Comparison of ENCODE assay signal across 31 cellular contexts in genomic region chr5:115431116-115431515, GRCh38.
DNase-seq lines count a peak whose midpoint lies in the region; ATAC-seq, FAIRE-seq and TF ChIP-seq lines count a peak whose summit lies in the region.
"Had no signal": no experiment of that assay in that cellular context is flagged by ENCODE, and none has a peak within 500 bp of the region (broad histone marks: within the 10 kb centered on the region; RNA-seq: fewer than 3 reads in every experiment).

No MANE protein-coding gene starts in this region.

- dilution Hi-C loops in keratinocyte (cut with MboI; ENCODE audit: extremely low pct_ligation_motif_present, low sequenced_read_pairs) = no loop called here

- H3K27ac ChIP-seq in PC-3 (ENCODE audit: low read length) (peak overlapping the region; percentile 96), keratinocyte (ENCODE audit: control insufficient read depth, insufficient read depth, low read length) (no peak overlapping the region)
- H3K27ac ChIP-seq: BLaER1 treated with 17β-estradiol and CSF1 and Interleukin-3, amounts not matched to agents 10 nM and 100 nM; colonic mucosa; esophagus muscularis mucosa; SK-N-MC; upper lobe of left lung had no signal

- no peaks in the 10 kb centered on the region for H3K4me1 Mint-ChIP-seq in T-cell
- H3K4me1 Mint-ChIP-seq: neural crest cell, T-helper 17 cell had no signal

- ATAC-seq in PC-3 = no peak
- no peak for ATAC-seq in T-cell (replicated peaks in 1 of 4)
- no peak for ATAC-seq in GM21576 (IDR thresholded peaks at IDR 0.05; ENCODE audit: unreplicated experiment)
- ATAC-seq: activated CD8-positive, alpha-beta T cell treated with anti-CD3 and anti-CD28 coated beads for 36 hours; effector memory CD8-positive, alpha-beta T cell; sciatic nerve; stimulated activated memory B cell treated with anti-CD40 and anti-IgM and Interleukin-4, amounts not matched to agents 10 μg/mL and 1 μg/mL and 100 μg/mL, for 72 hours; T-helper 17 cell had no signal

- peak overlapping the region; percentile 78 for H3K4me2 ChIP-seq in PC-3 (ENCODE audit: low read length)
- H3K4me2 ChIP-seq in keratinocyte (ENCODE audit: control insufficient read depth, extremely low read depth, insufficient read depth, low read depth, low read length) = no peak overlapping the region

- H2AFZ ChIP-seq in PC-3 (ENCODE audit: low read length) (no peak overlapping the region), keratinocyte (ENCODE audit: control insufficient read depth, low read length) (no peak overlapping the region)

- no peaks in the 10 kb centered on the region for H4K20me1 ChIP-seq in PC-3 (ENCODE audit: low read length)
- H4K20me1 ChIP-seq in keratinocyte (ENCODE audit: control insufficient read depth, extremely low read depth, insufficient read depth, low read length) = no peaks in the 10 kb centered on the region
- H4K20me1 ChIP-seq: BLaER1 treated with 17β-estradiol and CSF1 and Interleukin-3, amounts not matched to agents 10 nM and 100 nM had no signal

- H3K4me1 ChIP-seq in PC-3 (ENCODE audit: insufficient read depth, low read length) (peaks cover 79% of the 10 kb centered on the region), keratinocyte (ENCODE audit: control insufficient read depth, extremely low read depth, insufficient read depth, low read length) (peaks cover 20% of the 10 kb centered on the region)
- H3K4me1 ChIP-seq: Caco-2, colonic mucosa had no signal

- CTCF ChIA-PET in PC-3 (lab: Charles Lee) (no interaction called here), T-cell (lab: Charles Lee) (no interaction called here)

- no peaks in the 10 kb centered on the region for H3K36me3 ChIP-seq in PC-3 (ENCODE audit: low read depth, low read length)
- H3K36me3 ChIP-seq in keratinocyte (ENCODE audit: control insufficient read depth in 2 of 2, extremely low read depth in 1 of 2, insufficient read depth in 2 of 2, low read length in 2 of 2) = no peaks in the 10 kb centered on the region
- H3K36me3 ChIP-seq: BLaER1 treated with 17β-estradiol and CSF1 and Interleukin-3, amounts not matched to agents 10 nM and 100 nM; colonic mucosa; esophagus muscularis mucosa; upper lobe of left lung had no signal

- H3K36me3 Mint-ChIP-seq in T-cell = no peaks in the 10 kb centered on the region
- H3K36me3 Mint-ChIP-seq: activated naive CD8-positive, alpha-beta T cell; stimulated activated memory B cell treated with anti-CD40 and anti-IgM and Interleukin-4, amounts not matched to agents 10 μg/mL and 1 μg/mL and 100 μg/mL, for 72 hours had no signal

- H3K27me3 ChIP-seq in PC-3 (ENCODE audit: low read length) (no peaks in the 10 kb centered on the region), keratinocyte (ENCODE audit: control insufficient read depth, extremely low read depth, insufficient read depth, low read length) (no peaks in the 10 kb centered on the region)
- H3K27me3 ChIP-seq: BLaER1 treated with 17β-estradiol and CSF1 and Interleukin-3, amounts not matched to agents 10 nM and 100 nM; colonic mucosa; esophagus muscularis mucosa; upper lobe of left lung had no signal

- intact Hi-C loops in PC-3 (cut with micrococcal nuclease) = no loop called here

- no peaks in the 10 kb centered on the region for H3K9me3 ChIP-seq in PC-3 (ENCODE audit: low read length)
- no peaks in the 10 kb centered on the region for H3K9me3 ChIP-seq in keratinocyte (ENCODE audit: control insufficient read depth, low read depth, low read length)
- H3K9me3 ChIP-seq: BLaER1 treated with 17β-estradiol and CSF1 and Interleukin-3, amounts not matched to agents 10 nM and 100 nM; Caco-2; colonic mucosa; esophagus muscularis mucosa; upper lobe of left lung had no signal

- H3K79me2 ChIP-seq in PC-3 (ENCODE audit: low read length) (no peaks in the 10 kb centered on the region), keratinocyte (ENCODE audit: control insufficient read depth, insufficient read depth, low read length) (no peaks in the 10 kb centered on the region)

- H3K9ac ChIP-seq in PC-3 (ENCODE audit: low read length) (peak overlapping the region; percentile 13; the same call in 1 of the 2 replicates), keratinocyte (ENCODE audit: control insufficient read depth, extremely low read depth, insufficient read depth, low read length) (no peak overlapping the region)
- H3K9ac ChIP-seq: BLaER1 treated with 17β-estradiol and CSF1 and Interleukin-3, amounts not matched to agents 10 nM and 100 nM had no signal

- no peaks in the 10 kb centered on the region for H3K9me2 ChIP-seq in PC-3 (replicated peaks; ENCODE audit: low read length)

- H3K9me1 ChIP-seq in keratinocyte (ENCODE audit: control insufficient read depth, extremely low read depth, insufficient read depth, low read length) = no peaks in the 10 kb centered on the region

- TF ChIP-seq CTCF in PC-3 (conservative IDR thresholded peaks at IDR 0.05; ENCODE audit: low read depth, low read length) = no peak
- no peak for TF ChIP-seq CTCF in keratinocyte (optimal IDR thresholded peaks at IDR 0.05 in 1 of 3, IDR thresholded peaks at IDR 0.05 in 1 of 3, conservative IDR thresholded peaks at IDR 0.05 in 1 of 3; ENCODE audit: extremely low read depth in 1 of 3, insufficient read depth in 2 of 3, low read length in 3 of 3)

- BruUV-seq in PC-3 (replicated peaks; lab: Mats Ljungman, UMichigan) = no TSS peak

- H3K9me3 Mint-ChIP-seq in T-cell = no peaks in the 10 kb centered on the region
- H3K9me3 Mint-ChIP-seq: activated CD8-positive, alpha-beta T cell treated with anti-CD3 and anti-CD28 coated beads for 36 hours; activated T-helper 2 cell treated with anti-CD3 and anti-CD28 coated beads, Interferon-gamma antibody, Interleukin-2, Interleukin-4, amounts not matched to agents 10 μg/mL and 5 μg/mL and 100 μg/mL, durations not matched to agents 14 hours and 24 hours and 36 hours; effector memory CD8-positive, alpha-beta T cell; neural crest cell; stimulated activated memory B cell treated with anti-CD40 and anti-IgM and Interleukin-4, amounts not matched to agents 10 μg/mL and 1 μg/mL and 100 μg/mL, for 72 hours had no signal

- no peak overlapping the region for H3K4me3 ChIP-seq in PC-3 (ENCODE audit: low read length)
- H3K4me3 ChIP-seq in keratinocyte (ENCODE audit: control insufficient read depth in 2 of 3, extremely low read depth in 1 of 3, insufficient read depth in 2 of 3, low read depth in 1 of 3, low read length in 3 of 3) = no peak overlapping the region
- H3K4me3 ChIP-seq: BLaER1 treated with 17β-estradiol and CSF1 and Interleukin-3, amounts not matched to agents 10 nM and 100 nM; colonic mucosa; esophagus muscularis mucosa; SK-N-MC; upper lobe of left lung had no signal

- peak; percentile 48 for FAIRE-seq in keratinocyte (lab: Jason Lieb, UNC)
- FAIRE-seq: GM12891 had no signal

- no peak overlapping the region for H3K4me3 Mint-ChIP-seq in T-cell
- H3K4me3 Mint-ChIP-seq: activated CD8-positive, alpha-beta T cell treated with anti-CD3 and anti-CD28 coated beads for 36 hours; activated naive CD8-positive, alpha-beta T cell; effector memory CD8-positive, alpha-beta T cell; neural crest cell; stimulated activated memory B cell treated with anti-CD40 and anti-IgM and Interleukin-4, amounts not matched to agents 10 μg/mL and 1 μg/mL and 100 μg/mL, for 72 hours; T-helper 17 cell had no signal

- POLR2A ChIA-PET in PC-3 (lab: Charles Lee; ENCODE audit: unreplicated experiment) (interaction anchor here (0.7 kb wide), 1 partner anchor 65 kb away, joined by 4 read pairs; no protein-coding TSS in a partner anchor), T-cell (lab: Charles Lee) (no interaction called here)

- H3K27ac Mint-ChIP-seq in T-cell = no peak overlapping the region
- H3K27ac Mint-ChIP-seq: activated CD8-positive, alpha-beta T cell treated with anti-CD3 and anti-CD28 coated beads for 36 hours; activated naive CD8-positive, alpha-beta T cell; activated T-helper 2 cell treated with anti-CD3 and anti-CD28 coated beads, Interferon-gamma antibody, Interleukin-2, Interleukin-4, amounts not matched to agents 10 μg/mL and 5 μg/mL and 100 μg/mL, durations not matched to agents 14 hours and 24 hours and 36 hours; effector memory CD8-positive, alpha-beta T cell; stimulated activated memory B cell treated with anti-CD40 and anti-IgM and Interleukin-4, amounts not matched to agents 10 μg/mL and 1 μg/mL and 100 μg/mL, for 72 hours; T-helper 17 cell had no signal

- H3F3A ChIP-seq in PC-3 (ENCODE audit: low read length, unreplicated experiment) = peaks cover 15% of the 10 kb centered on the region

- H3K27me3 Mint-ChIP-seq in T-cell = peaks cover 9 to 20% of the 10 kb centered on the region in 2 donors
- H3K27me3 Mint-ChIP-seq: stimulated activated memory B cell treated with anti-CD40 and anti-IgM and Interleukin-4, amounts not matched to agents 10 μg/mL and 1 μg/mL and 100 μg/mL, for 72 hours had no signal

- peak; percentile 31 for DNase-seq in DMS53 treated with DMSO at 0.1 percent for 48 hours (lab: John Stamatoyannopoulos, UW; ENCODE audit: unreplicated experiment)
- peak; percentile 42 for DNase-seq in NCI-H1436 (lab: John Stamatoyannopoulos, UW)
- DNase-seq in PC-3 = no peak
- DNase-seq in keratinocyte (ENCODE audit: low read depth, low spot score) = no peak
- DNase-seq in T-cell = no peak
- no peak for DNase-seq in retina
- DNase-seq: activated CD4-positive, alpha-beta T cell treated with anti-CD3 and anti-CD28 coated beads for 1 hour; activated CD8-positive, alpha-beta T cell treated with anti-CD3 and anti-CD28 coated beads for 36 hours; anterior cingulate cortex; Caco-2; colonic mucosa; effector memory CD8-positive, alpha-beta T cell; foreskin melanocyte; Karpas-422; mammary epithelial cell; NCI-H1930; RPMI8226; stimulated activated CD4-positive, alpha-beta T cell treated with anti-CD3 and anti-CD28 coated beads, Interleukin-4, amount 100 ng/mL, for 4 hours; substantia nigra; T-helper 17 cell had no signal

Comparison
In these comparisons a context has a peak if more than half of its experiments do, and no peak if none do; other contexts are left out.
1. DNase-seq: peak in DMS53 treated with DMSO at 0.1 percent for 48 hours (single experiment) and NCI-H1436 (single experiment); none in PC-3 (single experiment), keratinocyte (single experiment), T-cell (0 of 34) and retina (single experiment).